Comparison of ENCODE assay signal across 13 cellular contexts in genomic region chr19:39998511-39998910, GRCh38. TPM values are rescaled to one million over a fixed set of nuclear protein-coding genes. Genes with fewer than 3 reads are reported as not detected.
A peak's percentile ranks its signal among the peaks of the same experiment; 100 is the strongest.
DNase-seq lines count a peak whose midpoint lies in the region; ATAC-seq and TF ChIP-seq lines count a peak whose summit lies in the region.
"Had no signal": no experiment of that assay in that cellular context is flagged by ENCODE, and none has a peak within 500 bp of the region (broad histone marks: within the 10 kb centered on the region; RNA-seq: fewer than 3 reads in every experiment).

No MANE protein-coding gene starts in this region.

- no peak for ATAC-seq in CD8-positive, alpha-beta T cell
- no peak for ATAC-seq in naive thymus-derived CD4-positive, alpha-beta T cell
- ATAC-seq: K562 had no signal

- POLR2A ChIA-PET in CD8-positive, alpha-beta T cell (lab: Charles Lee) = interaction anchor here (2.7 kb wide), 1 partner anchor 28 kb away, joined by 28 read pairs; the partner anchor contains the start of gene PSMC4
- POLR2A ChIA-PET in naive thymus-derived CD4-positive, alpha-beta T cell (lab: Charles Lee) = interaction anchor here (3.0 kb wide), 1 partner anchor 92 kb away, joined by 16 read pairs; the partner anchor contains the start of gene ZNF780A
- POLR2A ChIA-PET in A673 (lab: Charles Lee; ENCODE audit: low non-redundant PET) = no interaction called here

- H3K9me3 ChIP-seq in CD8-positive, alpha-beta T cell (ENCODE audit: low read length) = no peaks in the 10 kb centered on the region
- H3K9me3 ChIP-seq in naive thymus-derived CD4-positive, alpha-beta T cell (ENCODE audit: control insufficient read depth in 2 of 3, low read length in 3 of 3) = peaks cover 0 to 9% (median 0%) of the 10 kb centered on the region in 3 experiments
- H3K9me3 ChIP-seq in A673 (ENCODE audit: low read depth, low read length, poor library complexity, severe bottlenecking) = no peaks in the 10 kb centered on the region

- peaks cover 31% of the 10 kb centered on the region for H3K4me1 Mint-ChIP-seq in CD8-positive, alpha-beta T cell (ENCODE audit: low read depth)
- peaks cover 16 to 45% (median 32%) of the 10 kb centered on the region in 7 donors for H3K4me1 Mint-ChIP-seq in naive thymus-derived CD4-positive, alpha-beta T cell

- H3K27me3 Mint-ChIP-seq in CD8-positive, alpha-beta T cell (ENCODE audit: low read depth) = no peaks in the 10 kb centered on the region
- no peaks in the 10 kb centered on the region for H3K27me3 Mint-ChIP-seq in naive thymus-derived CD4-positive, alpha-beta T cell

- no peaks in the 10 kb centered on the region for H3K36me3 ChIP-seq in CD8-positive, alpha-beta T cell (ENCODE audit: insufficient read depth, low read length)
- no peaks in the 10 kb centered on the region for H3K36me3 ChIP-seq in naive thymus-derived CD4-positive, alpha-beta T cell (ENCODE audit: control insufficient read depth in 2 of 3, insufficient read depth in 3 of 3, low read length in 3 of 3)
- no peaks in the 10 kb centered on the region for H3K36me3 ChIP-seq in A673 (ENCODE audit: insufficient read depth, low read length, poor library complexity, severe bottlenecking)

- in situ Hi-C loops in astrocyte of the spinal cord (cut with HindIII; ENCODE audit: low sequenced_read_pairs) = no loop called here

- intact Hi-C loops in CD8-positive, alpha-beta T cell (cut with DNase I, micrococcal nuclease) = loop anchor here (5.0 to 10.0 kb wide), 4 partner anchors 166 to 1884 kb away; partner anchors contain the start of genes AKT2 (in 1 of the 2), ARHGEF1 (in 1 of the 2), DYRK1B (in 1 of the 2) and HNRNPUL1 (in 1 of the 2)
- intact Hi-C loops in naive thymus-derived CD4-positive, alpha-beta T cell (cut with micrococcal nuclease) = no loop called here
- intact Hi-C loops in A673 (cut with micrococcal nuclease; ENCODE audit: unreplicated experiment) = no loop called here

- no peak overlapping the region for H3K4me3 Mint-ChIP-seq in CD8-positive, alpha-beta T cell
- peak overlapping the region in 9 of 10 donors; percentile 39 to 100 (median 92) for H3K4me3 Mint-ChIP-seq in naive thymus-derived CD4-positive, alpha-beta T cell

- H3K27ac ChIP-seq in CD8-positive, alpha-beta T cell (ENCODE audit: low read depth, low read length) = no peak overlapping the region
- H3K27ac ChIP-seq in naive thymus-derived CD4-positive, alpha-beta T cell (ENCODE audit: low read depth, low read length) = peak overlapping the region; percentile 85
- H3K27ac ChIP-seq in A673 (ENCODE audit: low read depth, low read length, poor library complexity, severe bottlenecking) = no peak overlapping the region

- peaks cover 15% of the 10 kb centered on the region for H3K4me1 ChIP-seq in CD8-positive, alpha-beta T cell (ENCODE audit: insufficient read depth, low read length)
- peaks cover 10 to 13% of the 10 kb centered on the region in 2 donors for H3K4me1 ChIP-seq in naive thymus-derived CD4-positive, alpha-beta T cell (ENCODE audit: control insufficient read depth in 2 of 2, insufficient read depth in 2 of 2, low read length in 2 of 2)
- peaks cover 9% of the 10 kb centered on the region for H3K4me1 ChIP-seq in A673 (ENCODE audit: insufficient read depth, low read length, poor library complexity, severe bottlenecking)

- no peak for TF ChIP-seq CTCF in CD8-positive, alpha-beta T cell (IDR thresholded peaks at IDR 0.05)
- TF ChIP-seq CTCF in astrocyte of the spinal cord (IDR thresholded peaks at IDR 0.05; ENCODE audit: low read depth, low read length) = no peak
- TF ChIP-seq CTCF in A673 (conservative IDR thresholded peaks at IDR 0.05; ENCODE audit: low read depth, low read length) = no peak

- H3K9me3 Mint-ChIP-seq in CD8-positive, alpha-beta T cell = no peaks in the 10 kb centered on the region
- H3K9me3 Mint-ChIP-seq in naive thymus-derived CD4-positive, alpha-beta T cell = peaks cover 0 to 16% (median 2%) of the 10 kb centered on the region in 11 donors

- no peaks in the 10 kb centered on the region for H3K27me3 ChIP-seq in CD8-positive, alpha-beta T cell (ENCODE audit: insufficient read depth, low read length)
- H3K27me3 ChIP-seq in naive thymus-derived CD4-positive, alpha-beta T cell (ENCODE audit: control insufficient read depth in 2 of 2, insufficient read depth in 2 of 2, low read length in 2 of 2) = no peaks in the 10 kb centered on the region
- no peaks in the 10 kb centered on the region for H3K27me3 ChIP-seq in A673 (replicated peaks; ENCODE audit: insufficient read depth, low read depth, low read length, poor library complexity)

- no peak overlapping the region for H3K4me3 ChIP-seq in CD8-positive, alpha-beta T cell (ENCODE audit: low read depth, low read length)
- H3K4me3 ChIP-seq in astrocyte of the spinal cord (ENCODE audit: low read depth, low read length) (no peak overlapping the region), A673 (ENCODE audit: low read depth, low read length, poor library complexity, severe bottlenecking) (no peak overlapping the region)
- H3K4me3 ChIP-seq in naive thymus-derived CD4-positive, alpha-beta T cell (ENCODE audit: low read length) = no peak overlapping the region
- H3K4me3 ChIP-seq: K562, lung had no signal

- H3K36me3 Mint-ChIP-seq in CD8-positive, alpha-beta T cell = peaks cover 30% of the 10 kb centered on the region
- H3K36me3 Mint-ChIP-seq in naive thymus-derived CD4-positive, alpha-beta T cell = peaks cover 0 to 34% (median 11%) of the 10 kb centered on the region in 5 donors

- DNase-seq in CD8-positive, alpha-beta T cell = no peak
- DNase-seq in LHCN-M2 (ENCODE audit: low read depth) (peak; percentile 78), astrocyte of the spinal cord (ENCODE audit: low read depth, low spot score) (peak; percentile 32), NCI-H526 treated with DMSO at 0.1 percent for 48 hours (lab: John Stamatoyannopoulos, UW) (no peak), cerebellar nuclear complex (lab: John Stamatoyannopoulos, UW) (no peak), A673 (ENCODE audit: low spot score) (no peak)
- DNase-seq in naive thymus-derived CD4-positive, alpha-beta T cell = no peak
- DNase-seq: activated CD8-positive, alpha-beta memory T cell treated with anti-CD3 and anti-CD28 coated beads for 24 hours; COR-L47; endodermal cell; NCI-H187 treated with DMSO at 0.1 percent for 48 hours had no signal

- peak overlapping the region; percentile 92 for H3K27ac Mint-ChIP-seq in CD8-positive, alpha-beta T cell
- peak overlapping the region in 8 of 9 donors; percentile 81 to 100 (median 94) for H3K27ac Mint-ChIP-seq in naive thymus-derived CD4-positive, alpha-beta T cell
- H3K27ac Mint-ChIP-seq: endodermal cell had no signal

- BruUV-seq in A673 (replicated peaks; lab: Mats Ljungman, UMichigan) = no TSS peak

- CTCF ChIA-PET in CD8-positive, alpha-beta T cell (lab: Charles Lee) = no interaction called here
- CTCF ChIA-PET in naive thymus-derived CD4-positive, alpha-beta T cell (lab: Charles Lee) = no interaction called here
- CTCF ChIA-PET in A673 (lab: Charles Lee) = no interaction called here

RNA-seq across cellular contexts. Expression of gene ZNF546, which starts 1.7 kb away (rescaled TPM):
- 1 to 10 TPM; 1.6 to 2.4 TPM for total RNA-seq in CD8-positive, alpha-beta T cell
- 1.4 and 1.6 TPM in 2 replicates for total RNA-seq in LHCN-M2 (2014; rRNA removed)
- 0.35 TPM for polyA plus RNA-seq in LHCN-M2 (2012)
- total RNA-seq in naive thymus-derived CD4-positive, alpha-beta T cell = 10 to 100 TPM in 2 of 5 experiments, 1 to 10 TPM in 3; 4.7 to 24.8 (median 7.5) TPM
- polyA plus RNA-seq in naive thymus-derived CD4-positive, alpha-beta T cell = 1 to 10 TPM; 7.0 to 7.6 TPM
- 5.5 and 5.6 TPM in 2 replicates for total RNA-seq in A673 (2021)

RNA-seq across cellular contexts. Expression of gene PSMC4, which starts 27.5 kb away (rescaled TPM):
- 10 to 100 TPM; 75.9 to 79.0 TPM for total RNA-seq in CD8-positive, alpha-beta T cell
- total RNA-seq in LHCN-M2 (2014; rRNA removed) = 177 and 182 TPM in 2 replicates
- 134 TPM for polyA plus RNA-seq in LHCN-M2 (2012)
- total RNA-seq in naive thymus-derived CD4-positive, alpha-beta T cell = 100 to 1,000 TPM in 1 of 5 experiments, 10 to 100 TPM in 4; 48.7 to 146 (median 69.1) TPM
- 10 to 100 TPM; 73.5 to 91.1 TPM for polyA plus RNA-seq in naive thymus-derived CD4-positive, alpha-beta T cell
- total RNA-seq in A673 (2021) = 268 and 291 TPM in 2 replicates

RNA-seq across cellular contexts. Expression of gene ZNF780B, which starts 57.5 kb away (rescaled TPM):
- 10 to 100 TPM in 1 of 2 experiments, 1 to 10 TPM in 1; 9.8 to 14.8 TPM for total RNA-seq in CD8-positive, alpha-beta T cell
- total RNA-seq in LHCN-M2 (2014; rRNA removed) (5.4 and 7.3 TPM in 2 replicates), A673 (2021) (20.0 and 23.7 TPM in 2 replicates)
- 4.6 TPM for polyA plus RNA-seq in LHCN-M2 (2012)
- 10 to 100 TPM; 22.7 to 85.2 (median 35.2) TPM for total RNA-seq in naive thymus-derived CD4-positive, alpha-beta T cell
- 10 to 100 TPM; 12.0 to 22.9 TPM for polyA plus RNA-seq in naive thymus-derived CD4-positive, alpha-beta T cell

Comparison
In these comparisons a context has a peak if more than half of its experiments do, and no peak if none do; other contexts are left out.
1. DNase-seq: peak in LHCN-M2 (single experiment) and astrocyte of the spinal cord (single experiment); none in CD8-positive, alpha-beta T cell (0 of 7), naive thymus-derived CD4-positive, alpha-beta T cell (0 of 9), NCI-H526 treated with DMSO at 0.1 percent for 48 hours (single experiment), cerebellar nuclear complex (0 of 2) and A673 (single experiment).
2. intact Hi-C loops: an anchor here in CD8-positive, alpha-beta T cell (5.0 to 10.0 kb wide); none called in naive thymus-derived CD4-positive, alpha-beta T cell and A673.